Comparison of ENCODE assay signal across 8 cellular contexts in the genomic region with DNA sequence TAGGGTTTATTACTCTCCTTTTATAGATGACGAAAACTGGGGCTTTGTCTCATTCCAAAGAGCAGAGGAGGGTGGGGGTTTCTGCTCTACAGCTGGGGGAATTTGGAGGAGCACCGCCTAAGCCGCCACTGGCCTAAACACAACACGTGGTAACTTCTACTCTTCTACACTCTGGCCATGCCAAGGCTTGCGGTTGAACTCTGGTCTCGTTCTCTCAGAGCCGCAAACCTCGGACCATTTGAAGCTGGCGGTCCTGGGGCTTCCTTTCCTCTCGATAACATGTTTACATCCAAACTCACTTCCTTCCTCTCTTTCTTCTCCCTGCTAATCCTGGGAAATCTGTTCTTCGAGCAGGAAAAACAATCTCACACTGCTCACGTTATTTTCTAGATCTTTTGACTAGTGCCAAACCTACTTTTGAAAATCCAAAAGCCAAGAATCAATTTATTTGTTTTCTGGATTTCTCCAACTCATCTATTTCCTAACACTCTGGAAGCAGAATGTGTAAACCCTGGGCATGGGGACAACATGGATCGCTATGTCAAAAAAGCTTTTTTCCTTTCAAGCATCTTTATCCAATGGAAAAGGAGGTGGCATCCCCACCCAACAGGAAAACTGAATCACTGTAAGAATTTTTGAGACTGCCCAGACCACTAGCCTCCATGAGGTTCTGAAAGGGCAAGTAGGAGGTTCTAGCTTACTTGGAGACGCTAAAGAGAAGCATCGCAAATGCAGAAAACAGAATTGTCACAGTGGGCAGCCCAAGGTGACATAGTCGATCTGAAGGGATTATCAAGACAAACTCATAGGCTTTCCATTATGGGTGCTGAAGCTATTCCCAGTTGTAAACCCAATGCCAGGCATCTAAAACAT. TPM values are rescaled to one million over a fixed set of nuclear protein-coding genes. Genes with fewer than 3 reads are reported as not detected.
DNase-seq lines count a peak whose midpoint lies in the region; ATAC-seq and TF ChIP-seq lines count a peak whose summit lies in the region.

No MANE protein-coding gene starts in this region.

- no peak for ATAC-seq in HG03521 (IDR thresholded peaks at IDR 0.05; ENCODE audit: unreplicated experiment)

- H3K9ac ChIP-seq in HUES48 (ENCODE audit: low read depth, low read length): no peak overlapping the region

- H3K27ac ChIP-seq in HUES48 (ENCODE audit: low read depth, low read length): no peak overlapping the region
- peak overlapping the region; percentile 95 to 97 for H3K27ac ChIP-seq in right atrium auricular region

- H3K4me1 ChIP-seq in HUES48 (ENCODE audit: control insufficient read depth, insufficient read depth, low read length): peaks cover 26% of the 10 kb centered on the region
- H3K4me1 ChIP-seq in right atrium auricular region: peaks cover 0 to 38% of the 10 kb centered on the region in 2 donors

- peaks cover 9% of the 10 kb centered on the region; the same call in 1 of the 2 replicates for H3K27me3 ChIP-seq in HUES48 (ENCODE audit: control insufficient read depth, insufficient read depth, low read length)
- no peaks in the 10 kb centered on the region for H3K27me3 ChIP-seq in right atrium auricular region

- DNase-seq in SKM-1 treated with dmso at 0.1 percent for 144 hours (lab: John Stamatoyannopoulos, UW; ENCODE audit: unreplicated experiment): peak; percentile 87
- peak; percentile 7 for DNase-seq in activated naive CD8-positive, alpha-beta T cell treated with anti-CD3 and anti-CD28 coated beads, Interleukin-2, amount 50 U/mL, for 16 hours (ENCODE audit: low read depth, low spot score)
- DNase-seq in right atrium auricular region (ENCODE audit: low spot score): peak; percentile 96
- DNase-seq in retinal pigment epithelial cell (ENCODE audit: low read depth): no peak
- DNase-seq in A172 (ENCODE audit: low spot score): no peak

- peak; percentile 31 for TF ChIP-seq POLR2A in GM15510 (IDR thresholded peaks at IDR 0.05; ENCODE audit: borderline replicate concordance, extremely low read depth, insufficient read length)

- no peaks in the 10 kb centered on the region for H3K36me3 ChIP-seq in HUES48 (ENCODE audit: control insufficient read depth, insufficient read depth, low read length)
- H3K36me3 ChIP-seq in right atrium auricular region: no peaks in the 10 kb centered on the region

- H3K9me3 ChIP-seq in HUES48 (ENCODE audit: control insufficient read depth, insufficient read depth, low read length) (no peaks in the 10 kb centered on the region), right atrium auricular region (no peaks in the 10 kb centered on the region)

- peak overlapping the region; percentile 82; the same call in 1 of the 2 replicates for H3K4me3 ChIP-seq in HUES48 (ENCODE audit: low read depth, low read length)
- H3K4me3 ChIP-seq in right atrium auricular region: peak overlapping the region; percentile 47 to 77
- peak overlapping the region; percentile 75 for H3K4me3 ChIP-seq in retinal pigment epithelial cell (ENCODE audit: low read length)

- TF ChIP-seq CTCF in right atrium auricular region (IDR thresholded peaks at IDR 0.05) (no peak), retinal pigment epithelial cell (conservative IDR thresholded peaks at IDR 0.05; ENCODE audit: low read depth, low read length) (no peak)

RNA-seq across cellular contexts. Expression of gene EEF2K, which starts 13.6 kb away (rescaled TPM):
- total RNA-seq in right atrium auricular region: 10 to 100 TPM; 12.9 to 18.9 TPM
- 7.8 and 9.2 TPM in 2 replicates for total RNA-seq in A172 (2014; rRNA removed; shearing (Covaris generic))

RNA-seq across cellular contexts. Expression of gene SDR42E2, which starts 30.2 kb away (rescaled TPM):
- not detected for total RNA-seq in right atrium auricular region
- total RNA-seq in A172 (2014; rRNA removed; shearing (Covaris generic)): not detected in 2 replicates

Comparison
In these comparisons a context has a peak if more than half of its experiments do, and no peak if none do; other contexts are left out.
1. DNase-seq: peak in SKM-1 treated with dmso at 0.1 percent for 144 hours (single experiment), activated naive CD8-positive, alpha-beta T cell treated with anti-CD3 and anti-CD28 coated beads, Interleukin-2, amount 50 U/mL, for 16 hours (single experiment) and right atrium auricular region (single experiment); none in retinal pigment epithelial cell (single experiment) and A172 (single experiment).
2. Peak in every context shown above with its lines, with median percentiles within 50 percentile points of each other: H3K4me3 ChIP-seq.